In genomic region chr19:10295305-10295846, GRCh38 we compare ENCODE assay signal across 1 cellular context.
A peak's percentile ranks its signal among the peaks of the same experiment; 100 is the strongest.
TF ChIP-seq lines count a peak whose summit lies in the region.

No MANE protein-coding gene starts in this region.

TF ChIP-seq in GM12878, 131 proteins besides CTCF, POLR2A, EP300 and RAD21 (continued from another document and continues in another):
- TF ChIP-seq, protein P1, sequence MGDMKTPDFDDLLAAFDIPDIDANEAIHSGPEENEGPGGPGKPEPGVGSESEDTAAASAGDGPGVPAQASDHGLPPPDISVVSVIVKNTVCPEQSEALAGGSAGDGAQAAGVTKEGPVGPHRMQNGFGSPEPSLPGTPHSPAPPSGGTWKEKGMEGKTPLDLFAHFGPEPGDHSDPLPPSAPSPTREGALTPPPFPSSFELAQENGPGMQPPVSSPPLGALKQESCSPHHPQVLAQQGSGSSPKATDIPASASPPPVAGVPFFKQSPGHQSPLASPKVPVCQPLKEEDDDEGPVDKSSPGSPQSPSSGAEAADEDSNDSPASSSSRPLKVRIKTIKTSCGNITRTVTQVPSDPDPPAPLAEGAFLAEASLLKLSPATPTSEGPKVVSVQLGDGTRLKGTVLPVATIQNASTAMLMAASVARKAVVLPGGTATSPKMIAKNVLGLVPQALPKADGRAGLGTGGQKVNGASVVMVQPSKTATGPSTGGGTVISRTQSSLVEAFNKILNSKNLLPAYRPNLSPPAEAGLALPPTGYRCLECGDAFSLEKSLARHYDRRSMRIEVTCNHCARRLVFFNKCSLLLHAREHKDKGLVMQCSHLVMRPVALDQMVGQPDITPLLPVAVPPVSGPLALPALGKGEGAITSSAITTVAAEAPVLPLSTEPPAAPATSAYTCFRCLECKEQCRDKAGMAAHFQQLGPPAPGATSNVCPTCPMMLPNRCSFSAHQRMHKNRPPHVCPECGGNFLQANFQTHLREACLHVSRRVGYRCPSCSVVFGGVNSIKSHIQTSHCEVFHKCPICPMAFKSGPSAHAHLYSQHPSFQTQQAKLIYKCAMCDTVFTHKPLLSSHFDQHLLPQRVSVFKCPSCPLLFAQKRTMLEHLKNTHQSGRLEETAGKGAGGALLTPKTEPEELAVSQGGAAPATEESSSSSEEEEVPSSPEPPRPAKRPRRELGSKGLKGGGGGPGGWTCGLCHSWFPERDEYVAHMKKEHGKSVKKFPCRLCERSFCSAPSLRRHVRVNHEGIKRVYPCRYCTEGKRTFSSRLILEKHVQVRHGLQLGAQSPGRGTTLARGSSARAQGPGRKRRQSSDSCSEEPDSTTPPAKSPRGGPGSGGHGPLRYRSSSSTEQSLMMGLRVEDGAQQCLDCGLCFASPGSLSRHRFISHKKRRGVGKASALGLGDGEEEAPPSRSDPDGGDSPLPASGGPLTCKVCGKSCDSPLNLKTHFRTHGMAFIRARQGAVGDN (IDR thresholded peaks at IDR 0.05), result no peak; the same call in 1 of the 2 replicates
- TF ChIP-seq, protein P2, sequence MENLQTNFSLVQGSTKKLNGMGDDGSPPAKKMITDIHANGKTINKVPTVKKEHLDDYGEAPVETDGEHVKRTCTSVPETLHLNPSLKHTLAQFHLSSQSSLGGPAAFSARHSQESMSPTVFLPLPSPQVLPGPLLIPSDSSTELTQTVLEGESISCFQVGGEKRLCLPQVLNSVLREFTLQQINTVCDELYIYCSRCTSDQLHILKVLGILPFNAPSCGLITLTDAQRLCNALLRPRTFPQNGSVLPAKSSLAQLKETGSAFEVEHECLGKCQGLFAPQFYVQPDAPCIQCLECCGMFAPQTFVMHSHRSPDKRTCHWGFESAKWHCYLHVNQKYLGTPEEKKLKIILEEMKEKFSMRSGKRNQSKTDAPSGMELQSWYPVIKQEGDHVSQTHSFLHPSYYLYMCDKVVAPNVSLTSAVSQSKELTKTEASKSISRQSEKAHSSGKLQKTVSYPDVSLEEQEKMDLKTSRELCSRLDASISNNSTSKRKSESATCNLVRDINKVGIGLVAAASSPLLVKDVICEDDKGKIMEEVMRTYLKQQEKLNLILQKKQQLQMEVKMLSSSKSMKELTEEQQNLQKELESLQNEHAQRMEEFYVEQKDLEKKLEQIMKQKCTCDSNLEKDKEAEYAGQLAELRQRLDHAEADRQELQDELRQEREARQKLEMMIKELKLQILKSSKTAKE (IDR thresholded peaks at IDR 0.05; ENCODE audit: low read depth, poor library complexity, severe bottlenecking), result no peak
- TF ChIP-seq, protein P3, sequence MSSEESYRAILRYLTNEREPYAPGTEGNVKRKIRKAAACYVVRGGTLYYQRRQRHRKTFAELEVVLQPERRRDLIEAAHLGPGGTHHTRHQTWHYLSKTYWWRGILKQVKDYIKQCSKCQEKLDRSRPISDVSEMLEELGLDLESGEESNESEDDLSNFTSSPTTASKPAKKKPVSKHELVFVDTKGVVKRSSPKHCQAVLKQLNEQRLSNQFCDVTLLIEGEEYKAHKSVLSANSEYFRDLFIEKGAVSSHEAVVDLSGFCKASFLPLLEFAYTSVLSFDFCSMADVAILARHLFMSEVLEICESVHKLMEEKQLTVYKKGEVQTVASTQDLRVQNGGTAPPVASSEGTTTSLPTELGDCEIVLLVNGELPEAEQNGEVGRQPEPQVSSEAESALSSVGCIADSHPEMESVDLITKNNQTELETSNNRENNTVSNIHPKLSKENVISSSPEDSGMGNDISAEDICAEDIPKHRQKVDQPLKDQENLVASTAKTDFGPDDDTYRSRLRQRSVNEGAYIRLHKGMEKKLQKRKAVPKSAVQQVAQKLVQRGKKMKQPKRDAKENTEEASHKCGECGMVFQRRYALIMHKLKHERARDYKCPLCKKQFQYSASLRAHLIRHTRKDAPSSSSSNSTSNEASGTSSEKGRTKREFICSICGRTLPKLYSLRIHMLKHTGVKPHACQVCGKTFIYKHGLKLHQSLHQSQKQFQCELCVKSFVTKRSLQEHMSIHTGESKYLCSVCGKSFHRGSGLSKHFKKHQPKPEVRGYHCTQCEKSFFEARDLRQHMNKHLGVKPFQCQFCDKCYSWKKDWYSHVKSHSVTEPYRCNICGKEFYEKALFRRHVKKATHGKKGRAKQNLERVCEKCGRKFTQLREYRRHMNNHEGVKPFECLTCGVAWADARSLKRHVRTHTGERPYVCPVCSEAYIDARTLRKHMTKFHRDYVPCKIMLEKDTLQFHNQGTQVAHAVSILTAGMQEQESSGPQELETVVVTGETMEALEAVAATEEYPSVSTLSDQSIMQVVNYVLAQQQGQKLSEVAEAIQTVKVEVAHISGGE (CRISPR knock-in tag; IDR thresholded peaks at IDR 0.05), result no peak
- TF ChIP-seq SP1 (IDR thresholded peaks at IDR 0.05; ENCODE audit: low read depth, low read length), result no peak
- no peak for TF ChIP-seq MEF2B (IDR thresholded peaks at IDR 0.05; ENCODE audit: partially characterized antibody, poor library complexity, severe bottlenecking)
- TF ChIP-seq, protein P4, sequence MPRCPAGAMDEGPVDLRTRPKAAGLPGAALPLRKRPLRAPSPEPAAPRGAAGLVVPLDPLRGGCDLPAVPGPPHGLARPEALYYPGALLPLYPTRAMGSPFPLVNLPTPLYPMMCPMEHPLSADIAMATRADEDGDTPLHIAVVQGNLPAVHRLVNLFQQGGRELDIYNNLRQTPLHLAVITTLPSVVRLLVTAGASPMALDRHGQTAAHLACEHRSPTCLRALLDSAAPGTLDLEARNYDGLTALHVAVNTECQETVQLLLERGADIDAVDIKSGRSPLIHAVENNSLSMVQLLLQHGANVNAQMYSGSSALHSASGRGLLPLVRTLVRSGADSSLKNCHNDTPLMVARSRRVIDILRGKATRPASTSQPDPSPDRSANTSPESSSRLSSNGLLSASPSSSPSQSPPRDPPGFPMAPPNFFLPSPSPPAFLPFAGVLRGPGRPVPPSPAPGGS (IDR thresholded peaks at IDR 0.05; ENCODE audit: borderline replicate concordance, insufficient read depth, low read depth, low read length, poor library complexity, severe bottlenecking), result no peak
- TF ChIP-seq, protein P5, sequence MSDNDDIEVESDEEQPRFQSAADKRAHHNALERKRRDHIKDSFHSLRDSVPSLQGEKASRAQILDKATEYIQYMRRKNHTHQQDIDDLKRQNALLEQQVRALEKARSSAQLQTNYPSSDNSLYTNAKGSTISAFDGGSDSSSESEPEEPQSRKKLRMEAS (IDR thresholded peaks at IDR 0.05; ENCODE audit: low read depth, low read length), result peak; percentile 76
- no peak for TF ChIP-seq NFIC (IDR thresholded peaks at IDR 0.05; ENCODE audit: low read depth, low read length)
- TF ChIP-seq HDAC6 (IDR thresholded peaks at IDR 0.05; ENCODE audit: unreplicated experiment), result no peak
- no peak for TF ChIP-seq HCFC1 (IDR thresholded peaks at IDR 0.05; ENCODE audit: low read length)
- no peak for TF ChIP-seq CBX3 (IDR thresholded peaks at IDR 0.05; ENCODE audit: borderline replicate concordance, low read depth)
- peak; percentile 87 for TF ChIP-seq NR2F1 (conservative IDR thresholded peaks at IDR 0.05)
- TF ChIP-seq ZNF384 (IDR thresholded peaks at IDR 0.05; ENCODE audit: borderline replicate concordance, low read depth, low read length), result no peak
- no peak for TF ChIP-seq SRF (IDR thresholded peaks at IDR 0.05; ENCODE audit: low read depth in 2 of 2, low read length in 2 of 2)
- TF ChIP-seq RUNX3 (IDR thresholded peaks at IDR 0.05; ENCODE audit: low read length), result no peak
- TF ChIP-seq CHD1 (IDR thresholded peaks at IDR 0.05; ENCODE audit: low read depth, low read length), result no peak
- TF ChIP-seq, protein P6, sequence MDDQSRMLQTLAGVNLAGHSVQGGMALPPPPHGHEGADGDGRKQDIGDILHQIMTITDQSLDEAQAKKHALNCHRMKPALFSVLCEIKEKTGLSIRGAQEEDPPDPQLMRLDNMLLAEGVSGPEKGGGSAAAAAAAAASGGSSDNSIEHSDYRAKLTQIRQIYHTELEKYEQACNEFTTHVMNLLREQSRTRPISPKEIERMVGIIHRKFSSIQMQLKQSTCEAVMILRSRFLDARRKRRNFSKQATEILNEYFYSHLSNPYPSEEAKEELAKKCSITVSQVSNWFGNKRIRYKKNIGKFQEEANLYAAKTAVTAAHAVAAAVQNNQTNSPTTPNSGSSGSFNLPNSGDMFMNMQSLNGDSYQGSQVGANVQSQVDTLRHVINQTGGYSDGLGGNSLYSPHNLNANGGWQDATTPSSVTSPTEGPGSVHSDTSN (IDR thresholded peaks at IDR 0.05; ENCODE audit: insufficient replicate concordance, low read depth, low read length), result no peak
- no peak for TF ChIP-seq MTA3 (IDR thresholded peaks at IDR 0.05; ENCODE audit: borderline replicate concordance, low read length)
- TF ChIP-seq CEBPB (IDR thresholded peaks at IDR 0.05; ENCODE audit: borderline replicate concordance in 1 of 2, low read depth in 2 of 2, low read length in 2 of 2), result no peak
- 0 out of 2 replicates have a peak, but pooled peaks have one; percentile 5 for TF ChIP-seq CREB1 (IDR thresholded peaks at IDR 0.05; ENCODE audit: low read depth)
- TF ChIP-seq NFYA (IDR thresholded peaks at IDR 0.05; ENCODE audit: borderline replicate concordance, low read depth, low read length), result no peak
- TF ChIP-seq, protein P7, sequence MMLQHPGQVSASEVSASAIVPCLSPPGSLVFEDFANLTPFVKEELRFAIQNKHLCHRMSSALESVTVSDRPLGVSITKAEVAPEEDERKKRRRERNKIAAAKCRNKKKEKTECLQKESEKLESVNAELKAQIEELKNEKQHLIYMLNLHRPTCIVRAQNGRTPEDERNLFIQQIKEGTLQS (IDR thresholded peaks at IDR 0.05; ENCODE audit: borderline replicate concordance, extremely low read depth, low read depth, low read length), result no peak
- TF ChIP-seq, protein P8, sequence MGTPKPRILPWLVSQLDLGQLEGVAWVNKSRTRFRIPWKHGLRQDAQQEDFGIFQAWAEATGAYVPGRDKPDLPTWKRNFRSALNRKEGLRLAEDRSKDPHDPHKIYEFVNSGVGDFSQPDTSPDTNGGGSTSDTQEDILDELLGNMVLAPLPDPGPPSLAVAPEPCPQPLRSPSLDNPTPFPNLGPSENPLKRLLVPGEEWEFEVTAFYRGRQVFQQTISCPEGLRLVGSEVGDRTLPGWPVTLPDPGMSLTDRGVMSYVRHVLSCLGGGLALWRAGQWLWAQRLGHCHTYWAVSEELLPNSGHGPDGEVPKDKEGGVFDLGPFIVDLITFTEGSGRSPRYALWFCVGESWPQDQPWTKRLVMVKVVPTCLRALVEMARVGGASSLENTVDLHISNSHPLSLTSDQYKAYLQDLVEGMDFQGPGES (IDR thresholded peaks at IDR 0.05), result no peak
- no peak for TF ChIP-seq POU2F2 (IDR thresholded peaks at IDR 0.05; ENCODE audit: borderline replicate concordance, low read depth, low read length)
- TF ChIP-seq NKRF (conservative IDR thresholded peaks at IDR 0.05), result no peak
- TF ChIP-seq PAX5 (IDR thresholded peaks at IDR 0.05; ENCODE audit: borderline replicate concordance, low read depth, low read length), result no peak
- TF ChIP-seq RBBP5 (conservative IDR thresholded peaks at IDR 0.05), result no peak
- TF ChIP-seq RELA (IDR thresholded peaks at IDR 0.05; ENCODE audit: borderline replicate concordance, partially characterized antibody), result no peak
- TF ChIP-seq HSF1 (IDR thresholded peaks at IDR 0.05; ENCODE audit: low read depth, low read length), result no peak
- TF ChIP-seq IKZF1 (conservative IDR thresholded peaks at IDR 0.05), result peak; percentile 33; the same call in 1 of the 2 replicates
- TF ChIP-seq ATF7 (IDR thresholded peaks at IDR 0.05; ENCODE audit: low read depth), result no peak
- TF ChIP-seq NR2C2 (IDR thresholded peaks at IDR 0.05; ENCODE audit: borderline replicate concordance, control insufficient read depth, insufficient read length, low read depth), result no peak
- TF ChIP-seq ESRRA (IDR thresholded peaks at IDR 0.05; ENCODE audit: low read length), result no peak
- no peak; the same call in 1 of the 2 replicates for TF ChIP-seq POLR2AphosphoS2 (IDR thresholded peaks at IDR 0.05; ENCODE audit: low read depth, low read length)
- TF ChIP-seq PML (IDR thresholded peaks at IDR 0.05; ENCODE audit: low read length), result no peak
- no peak for TF ChIP-seq FOS (IDR thresholded peaks at IDR 0.05; ENCODE audit: borderline replicate concordance, extremely low read depth, insufficient read length)
